ENCODE assay signal across 10 cellular contexts in genomic region chr6:143677577-143677890, GRCh38. TPM values are rescaled to one million over a fixed set of nuclear protein-coding genes. Genes with fewer than 3 reads are reported as not detected.
DNase-seq lines count a peak whose midpoint lies in the region; ATAC-seq and TF ChIP-seq lines count a peak whose summit lies in the region.
"Had no signal": no experiment of that assay in that cellular context is flagged by ENCODE, and none has a peak within 500 bp of the region (broad histone marks: within the 10 kb centered on the region; RNA-seq: fewer than 3 reads in every experiment).

No MANE protein-coding gene starts in this region.

- DNase-seq in AG04450 (ENCODE audit: low read depth, low spot score) (no peak), PC-3 (no peak), endothelial cell (ENCODE audit: low spot score) (no peak), neural crest cell (ENCODE audit: low read depth, low spot score) (no peak), DMS79 treated with DMSO at 0.1 percent for 48 hours (lab: John Stamatoyannopoulos, UW) (no peak), EL (no peak), GM19238 (ENCODE audit: insufficient read length, low spot score) (no peak)
- DNase-seq: DND-41, NCI-H1694 had no signal

- H3K79me2 ChIP-seq in PC-3 (ENCODE audit: low read length), result peaks cover 43% of the 10 kb centered on the region

- no peaks in the 10 kb centered on the region for H4K20me1 ChIP-seq in PC-3 (ENCODE audit: low read length)

- POLR2A ChIA-PET in AG04450 (lab: Yijun Ruan, JAX), result interaction anchor here (0.5 kb wide), 1 partner anchor 147 kb away, joined by 3 read pairs; no protein-coding TSS in a partner anchor
- POLR2A ChIA-PET in PC-3 (lab: Charles Lee; ENCODE audit: unreplicated experiment), result no interaction called here

- H3K27me3 Mint-ChIP-seq in endothelial cell (ENCODE audit: unreplicated experiment), result no peaks in the 10 kb centered on the region
- peaks cover 18% of the 10 kb centered on the region for H3K27me3 Mint-ChIP-seq in neural crest cell (ENCODE audit: low read depth)

- H3K27ac Mint-ChIP-seq in endothelial cell (ENCODE audit: unreplicated experiment), result peak overlapping the region; percentile 52
- no peak overlapping the region for H3K27ac Mint-ChIP-seq in neural crest cell (ENCODE audit: unreplicated experiment)

- H3K9me3 ChIP-seq in AG04450 (ENCODE audit: control insufficient read depth, insufficient read depth, low read length) (no peaks in the 10 kb centered on the region), PC-3 (ENCODE audit: low read length) (no peaks in the 10 kb centered on the region)

- no peak overlapping the region for H3K9ac ChIP-seq in PC-3 (ENCODE audit: low read length)

- peak overlapping the region; percentile 75 for H3K4me3 ChIP-seq in AG04450 (ENCODE audit: low read depth, low read length)
- H3K4me3 ChIP-seq in PC-3 (ENCODE audit: low read length), result peak overlapping the region; percentile 93

- H3F3A ChIP-seq in PC-3 (ENCODE audit: low read length, unreplicated experiment), result peaks cover 9% of the 10 kb centered on the region

- TF ChIP-seq CTCF in AG04450 (IDR thresholded peaks at IDR 0.05; ENCODE audit: low read depth, low read length) (no peak), PC-3 (conservative IDR thresholded peaks at IDR 0.05; ENCODE audit: low read depth, low read length) (no peak), endothelial cell (IDR thresholded peaks at IDR 0.05; ENCODE audit: unreplicated experiment) (no peak), neural crest cell (conservative IDR thresholded peaks at IDR 0.05) (no peak)

- H3K27ac ChIP-seq in AG04450 (ENCODE audit: low read depth, low read length) (no peak overlapping the region), PC-3 (ENCODE audit: low read length) (no peak overlapping the region)

- H3K4me3 Mint-ChIP-seq in endothelial cell (ENCODE audit: unreplicated experiment) (peak overlapping the region; percentile 59), neural crest cell (peak overlapping the region; percentile 76)

- H3K4me2 ChIP-seq in PC-3 (ENCODE audit: low read length), result peak overlapping the region; percentile 66

- no peak for ATAC-seq in PC-3
- no peak for ATAC-seq in GM18867 (IDR thresholded peaks at IDR 0.05; ENCODE audit: unreplicated experiment)

- intact Hi-C loops in PC-3 (cut with micrococcal nuclease), result loop anchor here (10.0 kb wide), 2 partner anchors 167 to 327 kb away; partner anchors contain the start of genes LTV1 and PLAGL1

- no peaks in the 10 kb centered on the region for H3K9me3 Mint-ChIP-seq in endothelial cell (ENCODE audit: unreplicated experiment)
- peaks cover 2% of the 10 kb centered on the region for H3K9me3 Mint-ChIP-seq in neural crest cell

- H3K4me1 Mint-ChIP-seq in endothelial cell (ENCODE audit: unreplicated experiment) (peaks cover 46% of the 10 kb centered on the region), neural crest cell (peaks cover 34% of the 10 kb centered on the region)

- CTCF ChIA-PET in AG04450 (lab: Charles Lee) (no interaction called here), PC-3 (lab: Charles Lee) (no interaction called here)

- H3K36me3 Mint-ChIP-seq in endothelial cell (ENCODE audit: low read depth, unreplicated experiment) (no peaks in the 10 kb centered on the region), neural crest cell (ENCODE audit: low read depth) (peaks cover 2% of the 10 kb centered on the region)

- H3K9me2 ChIP-seq in PC-3 (replicated peaks; ENCODE audit: low read length), result no peaks in the 10 kb centered on the region

- H3K4me1 ChIP-seq in PC-3 (ENCODE audit: insufficient read depth, low read length), result peaks cover 64% of the 10 kb centered on the region

- no TSS peak for BruUV-seq in PC-3 (replicated peaks; lab: Mats Ljungman, UMichigan)

- H2AFZ ChIP-seq in PC-3 (ENCODE audit: low read length), result no peak overlapping the region

- H3K27me3 ChIP-seq in AG04450 (ENCODE audit: control insufficient read depth, insufficient read depth, low read length) (no peaks in the 10 kb centered on the region), PC-3 (ENCODE audit: low read length) (no peaks in the 10 kb centered on the region)

- peaks cover 6% of the 10 kb centered on the region; the same call in 1 of the 2 replicates for H3K36me3 ChIP-seq in PC-3 (ENCODE audit: low read depth, low read length)

RNA-seq across cellular contexts. Expression of gene PHACTR2, which starts 0.2 kb away (rescaled TPM):
- 26.8 and 38.0 TPM in 2 replicates for polyA plus RNA-seq in AG04450 (2011; rRNA removed)
- 55.2 and 58.4 TPM in 2 replicates for polyA minus RNA-seq in AG04450 (2011; rRNA and poly(A)+ RNA removed)
- total RNA-seq in PC-3 (2014; rRNA removed) (19.4 and 25.1 TPM in 2 replicates), endothelial cell (ENCODE audit: unreplicated experiment) (181 TPM), neural crest cell (15.1 and 17.9 TPM in 2 replicates)
